11 cellular contexts compared by ENCODE assay signal in genomic region chr1:27503961-27504587, GRCh38. TPM values are rescaled to one million over a fixed set of nuclear protein-coding genes. Genes with fewer than 3 reads are reported as not detected.
A peak's percentile ranks its signal among the peaks of the same experiment; 100 is the strongest.
DNase-seq lines count a peak whose midpoint lies in the region; ATAC-seq and TF ChIP-seq lines count a peak whose summit lies in the region.
"Had no signal": no experiment of that assay in that cellular context is flagged by ENCODE, and none has a peak within 500 bp of the region (broad histone marks: within the 10 kb centered on the region; RNA-seq: fewer than 3 reads in every experiment).

No MANE protein-coding gene starts in this region.

- peak overlapping the region; percentile 56 to 90 for H3K27ac ChIP-seq in ovary
- H3K27ac ChIP-seq in vagina = peak overlapping the region; percentile 96
- H3K27ac ChIP-seq: 22Rv1 had no signal

- H3K36me3 ChIP-seq in ovary (no peaks in the 10 kb centered on the region), vagina (no peaks in the 10 kb centered on the region)

- TF ChIP-seq POLR2A in ovary (IDR thresholded peaks at IDR 0.05) (no peak), vagina (IDR thresholded peaks at IDR 0.05) (no peak)

- TF ChIP-seq CTCF in glutamatergic neuron (IDR thresholded peaks at IDR 0.05; ENCODE audit: partially characterized antibody, unreplicated experiment) = no peak
- no peak for TF ChIP-seq CTCF in ovary (IDR thresholded peaks at IDR 0.05)
- TF ChIP-seq CTCF in vagina (IDR thresholded peaks at IDR 0.05) = no peak

- no peaks in the 10 kb centered on the region for H3K36me3 Mint-ChIP-seq in activated CD8-positive, alpha-beta memory T cell treated with anti-CD3 and anti-CD28 coated beads, Interleukin-2, amount 10 ng/mL, durations not matched to agents 7 days and 5 days
- no peaks in the 10 kb centered on the region for H3K36me3 Mint-ChIP-seq in glutamatergic neuron (ENCODE audit: unreplicated experiment)
- H3K36me3 Mint-ChIP-seq: natural killer cell treated with Interleukin-12 subunit alpha and Interleukin-12 subunit beta and Interleukin-15 and Interleukin-18, amount 100 ng/mL, for 72 hours had no signal

- no peaks in the 10 kb centered on the region for H3K4me1 Mint-ChIP-seq in activated CD8-positive, alpha-beta memory T cell treated with anti-CD3 and anti-CD28 coated beads, Interleukin-2, amount 10 ng/mL, durations not matched to agents 7 days and 5 days
- H3K4me1 Mint-ChIP-seq in glutamatergic neuron (ENCODE audit: low read depth, unreplicated experiment) = peaks cover 10% of the 10 kb centered on the region

- H3K27me3 ChIP-seq in ovary (no peaks in the 10 kb centered on the region), vagina (no peaks in the 10 kb centered on the region)

- H3K9me3 ChIP-seq in ovary (no peaks in the 10 kb centered on the region), vagina (no peaks in the 10 kb centered on the region)

- H3K4me1 ChIP-seq in ovary (ENCODE audit: insufficient read depth) (peaks cover 10% of the 10 kb centered on the region), vagina (peaks cover 39% of the 10 kb centered on the region)

- CTCF ChIA-PET in activated CD8-positive, alpha-beta memory T cell treated with anti-CD3 and anti-CD28 coated beads, Interleukin-2, amount 10 ng/mL, durations not matched to agents 7 days and 5 days (lab: Charles Lee) = interaction anchor here (2.1 kb wide), 1 partner anchor 53 kb away, joined by 6 read pairs; no protein-coding TSS in a partner anchor

- no peak overlapping the region for H3K4me3 Mint-ChIP-seq in activated CD8-positive, alpha-beta memory T cell treated with anti-CD3 and anti-CD28 coated beads, Interleukin-2, amount 10 ng/mL, durations not matched to agents 7 days and 5 days
- peak overlapping the region; percentile 61 for H3K4me3 Mint-ChIP-seq in glutamatergic neuron (ENCODE audit: unreplicated experiment)
- H3K4me3 Mint-ChIP-seq: natural killer cell treated with Interleukin-12 subunit alpha and Interleukin-12 subunit beta and Interleukin-15 and Interleukin-18, amount 100 ng/mL, for 72 hours had no signal

- TF ChIP-seq EP300 in ovary (IDR thresholded peaks at IDR 0.05) = no peak

- H3K27ac Mint-ChIP-seq in activated CD8-positive, alpha-beta memory T cell treated with anti-CD3 and anti-CD28 coated beads, Interleukin-2, amount 10 ng/mL, durations not matched to agents 7 days and 5 days = peak overlapping the region; percentile 19
- H3K27ac Mint-ChIP-seq in glutamatergic neuron (ENCODE audit: unreplicated experiment) = peak overlapping the region; percentile 98
- H3K27ac Mint-ChIP-seq: natural killer cell treated with Interleukin-12 subunit alpha and Interleukin-12 subunit beta and Interleukin-15 and Interleukin-18, amount 100 ng/mL, for 72 hours had no signal

- WGBS in ovary, 3 donors = 4 to 6% (median 5%) methylated on average over 12 of the region's 12 CpGs

- H3K27me3 Mint-ChIP-seq in activated CD8-positive, alpha-beta memory T cell treated with anti-CD3 and anti-CD28 coated beads, Interleukin-2, amount 10 ng/mL, durations not matched to agents 7 days and 5 days = no peaks in the 10 kb centered on the region
- H3K27me3 Mint-ChIP-seq in glutamatergic neuron (ENCODE audit: unreplicated experiment) = peaks cover 4% of the 10 kb centered on the region
- H3K27me3 Mint-ChIP-seq: natural killer cell treated with Interleukin-12 subunit alpha and Interleukin-12 subunit beta and Interleukin-15 and Interleukin-18, amount 100 ng/mL, for 72 hours had no signal

- ATAC-seq in activated CD8-positive, alpha-beta memory T cell treated with anti-CD3 and anti-CD28 coated beads, Interleukin-2, amount 10 ng/mL, durations not matched to agents 7 days and 5 days = peak; percentile 12
- ATAC-seq in HG02571 (IDR thresholded peaks at IDR 0.05; ENCODE audit: unreplicated experiment) = no peak
- ATAC-seq in HG03378 (IDR thresholded peaks at IDR 0.05; ENCODE audit: unreplicated experiment) = no peak

- intact Hi-C loops in ovary (cut with DNase I) = no loop called here
- intact Hi-C loops in vagina (cut with DNase I) = no loop called here

- no peaks in the 10 kb centered on the region for H3K9me3 Mint-ChIP-seq in activated CD8-positive, alpha-beta memory T cell treated with anti-CD3 and anti-CD28 coated beads, Interleukin-2, amount 10 ng/mL, durations not matched to agents 7 days and 5 days (ENCODE audit: low read depth)
- peaks cover 5% of the 10 kb centered on the region for H3K9me3 Mint-ChIP-seq in glutamatergic neuron (ENCODE audit: unreplicated experiment)
- H3K9me3 Mint-ChIP-seq: natural killer cell treated with Interleukin-12 subunit alpha and Interleukin-12 subunit beta and Interleukin-15 and Interleukin-18, amount 100 ng/mL, for 72 hours had no signal

- H3K4me3 ChIP-seq in ovary = no peak overlapping the region
- H3K4me3 ChIP-seq in vagina = peak overlapping the region in 1 of 2 donors; percentile 15

- DNase-seq in activated CD8-positive, alpha-beta memory T cell treated with anti-CD3 and anti-CD28 coated beads, Interleukin-2, amount 10 ng/mL, durations not matched to agents 7 days and 5 days = no peak
- DNase-seq in activated CD8-positive, alpha-beta memory T cell treated with anti-CD3 and anti-CD28 coated beads, Interleukin-2, amount 50 U/mL, for 4 hours = no peak
- DNase-seq in glutamatergic neuron (no peak), ovary (peak in 4 of 5 donors; percentile 34 to 69 (median 54)), vagina (ENCODE audit: extremely low spot score in 2 of 2) (no peak), hepatic stellate cell (ENCODE audit: low spot score) (no peak)
- DNase-seq: effector memory CD4-positive, alpha-beta T cell had no signal

RNA-seq across cellular contexts. Expression of gene WASF2, which starts 14.1 kb away (rescaled TPM):
- total RNA-seq in activated CD8-positive, alpha-beta memory T cell treated with anti-CD3 and anti-CD28 coated beads, Interleukin-2, amount 10 ng/mL, durations not matched to agents 7 days and 5 days = 100 to 1,000 TPM; 113 to 117 TPM
- total RNA-seq in glutamatergic neuron (ENCODE audit: unreplicated experiment) = 47.0 TPM
- total RNA-seq in ovary = 100 to 1,000 TPM in 5 of 7 donors, 10 to 100 TPM in 2; 28.0 to 163 (median 153) TPM
- polyA plus RNA-seq in ovary = 100 to 1,000 TPM in 1 of 2 donors, 10 to 100 TPM in 1; 58.0 to 233 TPM
- total RNA-seq in vagina = 58.9 TPM

Comparison
In these comparisons a context has a peak if more than half of its experiments do, and no peak if none do; other contexts are left out.
1. DNase-seq: peak in ovary (4 of 5); none in activated CD8-positive, alpha-beta memory T cell treated with anti-CD3 and anti-CD28 coated beads, Interleukin-2, amount 10 ng/mL, durations not matched to agents 7 days and 5 days (single experiment), activated CD8-positive, alpha-beta memory T cell treated with anti-CD3 and anti-CD28 coated beads, Interleukin-2, amount 50 U/mL, for 4 hours (single experiment), glutamatergic neuron (single experiment), vagina (0 of 2) and hepatic stellate cell (single experiment).